In genomic region chr12:30023186-30023585, GRCh38 we compare ENCODE assay signal across 26 cellular contexts.
"Had no signal": no experiment of that assay in that cellular context is flagged by ENCODE, and none has a peak within 500 bp of the region (broad histone marks: within the 10 kb centered on the region; RNA-seq: fewer than 3 reads in every experiment).

No MANE protein-coding gene starts in this region.

- H3K27me3 Mint-ChIP-seq: naive B cell; progenitor cell of endocrine pancreas; stimulated activated memory B cell treated with anti-CD40 and anti-IgM and Interleukin-4, amounts not matched to agents 10 μg/mL and 1 μg/mL and 100 μg/mL, for 72 hours; stimulated activated naive CD8-positive, alpha-beta T cell treated with anti-CD3 and anti-CD28 coated beads, Interleukin-15, amount 100 ng/mL, for 72 hours had no signal

- H3K36me3 ChIP-seq: left ventricle myocardium inferior, ovary, right atrium auricular region, right lobe of liver, tibial nerve, vagina had no signal

- H3K27ac Mint-ChIP-seq: immature natural killer cell; mesothelial cell of epicardium; naive B cell; natural killer cell; progenitor cell of endocrine pancreas; stimulated activated memory B cell treated with anti-CD40 and anti-IgM and Interleukin-4, amounts not matched to agents 10 μg/mL and 1 μg/mL and 100 μg/mL, for 72 hours; stimulated activated naive CD8-positive, alpha-beta T cell treated with anti-CD3 and anti-CD28 coated beads, Interleukin-15, amount 100 ng/mL, for 72 hours; type B pancreatic cell had no signal

- H3K4me1 Mint-ChIP-seq: immature natural killer cell; naive B cell; natural killer cell; stimulated activated memory B cell treated with anti-CD40 and anti-IgM and Interleukin-4, amounts not matched to agents 10 μg/mL and 1 μg/mL and 100 μg/mL, for 72 hours; stimulated activated naive CD8-positive, alpha-beta T cell treated with anti-CD3 and anti-CD28 coated beads, Interleukin-15, amount 100 ng/mL, for 72 hours had no signal

- H3K27me3 ChIP-seq: ovary, right atrium auricular region, right lobe of liver, tibial nerve, vagina had no signal

- H3K4me3 Mint-ChIP-seq: immature natural killer cell; mesothelial cell of epicardium; naive B cell; natural killer cell; stimulated activated memory B cell treated with anti-CD40 and anti-IgM and Interleukin-4, amounts not matched to agents 10 μg/mL and 1 μg/mL and 100 μg/mL, for 72 hours; stimulated activated naive CD8-positive, alpha-beta T cell treated with anti-CD3 and anti-CD28 coated beads, Interleukin-15, amount 100 ng/mL, for 72 hours; type B pancreatic cell had no signal

- H3K9me3 ChIP-seq: ovary, right atrium auricular region, right lobe of liver, tibial nerve, vagina had no signal

- H3K4me2 ChIP-seq: smooth muscle cell had no signal

- H3K36me3 Mint-ChIP-seq: immature natural killer cell; natural killer cell; stimulated activated memory B cell treated with anti-CD40 and anti-IgM and Interleukin-4, amounts not matched to agents 10 μg/mL and 1 μg/mL and 100 μg/mL, for 72 hours had no signal

- FAIRE-seq: islet of Langerhans, kidney had no signal

- H3K4me3 ChIP-seq: left ventricle myocardium inferior, lung, ovary, right atrium auricular region, right lobe of liver, smooth muscle cell, tibial nerve, vagina had no signal

- DNase-seq: immature natural killer cell; kidney; left colon; left ventricle myocardium inferior; mesendoderm; naive B cell; natural killer cell; ovary; right lobe of liver; stimulated activated CD4-positive, alpha-beta T cell treated with anti-CD3 and anti-CD28 coated beads, Interleukin-1b, Interleukin-23, amount 100 ng/mL, for 48 hours; stimulated activated CD4-positive, alpha-beta T cell treated with anti-CD3 and anti-CD28 coated beads, Interleukin-2, amount 100 ng/mL, for 48 hours; stimulated activated CD4-positive, alpha-beta T cell treated with anti-CD3 and anti-CD28 coated beads, Interleukin-4, amount 100 ng/mL, for 4 hours; stimulated activated CD8-positive, alpha-beta memory T cell treated with anti-CD3 and anti-CD28 coated beads, Interleukin-4, amount 100 ng/mL, for 48 hours; stimulated activated naive CD4-positive, alpha-beta T cell treated with Interleukin-2 at 50 U/mL for 16 hours; stimulated activated naive CD8-positive, alpha-beta T cell treated with anti-CD3 and anti-CD28 coated beads, Interleukin-15, amount 100 ng/mL, for 72 hours; substantia nigra had no signal

- H3K27ac ChIP-seq: left ventricle myocardium inferior, ovary, right atrium auricular region, right lobe of liver, tibial nerve, vagina had no signal

- H3K4me1 ChIP-seq: left ventricle myocardium inferior, right atrium auricular region, tibial nerve, vagina had no signal
